In the genomic region with DNA sequence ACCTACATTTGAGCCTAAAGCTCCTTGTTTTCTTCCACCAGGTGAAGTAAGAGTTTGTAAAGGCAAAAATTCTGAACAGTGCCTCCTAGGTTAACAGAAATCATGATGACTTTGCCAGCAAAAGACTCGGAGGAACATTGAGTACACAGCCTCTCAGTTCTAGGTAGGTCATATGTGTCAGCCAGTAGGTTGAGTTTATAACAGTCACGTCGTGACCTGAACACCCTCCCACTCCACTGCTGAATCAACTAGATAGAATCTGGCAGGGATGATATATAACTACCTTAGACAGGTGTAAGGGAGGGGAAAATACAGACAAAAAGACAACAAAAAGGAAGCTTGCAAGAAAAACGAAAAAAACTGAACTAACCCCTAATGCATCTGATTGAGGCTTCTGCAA, we compare ENCODE assay signal across 14 cellular contexts. TPM values are rescaled to one million over a fixed set of nuclear protein-coding genes. Genes with fewer than 3 reads are reported as not detected.
DNase-seq lines count a peak whose midpoint lies in the region; ATAC-seq, FAIRE-seq and TF ChIP-seq lines count a peak whose summit lies in the region.
"Had no signal": no experiment of that assay in that cellular context is flagged by ENCODE, and none has a peak within 500 bp of the region (broad histone marks: within the 10 kb centered on the region; RNA-seq: fewer than 3 reads in every experiment).

No MANE protein-coding gene starts in this region.

- in situ Hi-C loops in mammary epithelial cell (cut with MboI; ENCODE audit: low sequenced_read_pairs in 2 of 2) (no loop called here), GM12878 (cut with MboI) (no loop called here)

- CTCF ChIA-PET in mammary epithelial cell (lab: Charles Lee; ENCODE audit: low non-redundant PET): no interaction called here
- CTCF ChIA-PET in GM12878 (lab: Yijun Ruan, JAX): interaction anchor here (0.6 kb wide), 1 partner anchor 58 kb away, joined by 4 read pairs; no protein-coding TSS in a partner anchor

- no peak for TF ChIP-seq RAD21 in GM12878 (IDR thresholded peaks at IDR 0.05; ENCODE audit: insufficient read depth, low read depth, low read length)

- TF ChIP-seq EP300 in GM12878 (IDR thresholded peaks at IDR 0.05; ENCODE audit: borderline replicate concordance in 1 of 2, control insufficient read depth in 1 of 2, low read depth in 2 of 2, low read length in 2 of 2): no peak

- intact Hi-C loops in mammary epithelial cell (cut with micrococcal nuclease): loop anchor here (2.0 kb wide), 1 partner anchor 17 kb away; no protein-coding TSS in a partner anchor
- intact Hi-C loops in breast epithelium (cut with DNase I; ENCODE audit: low total_unique reads): no loop called here
- intact Hi-C loops in GM12878 (cut with micrococcal nuclease; ENCODE audit: unreplicated experiment): no loop called here

- H3K4me1 ChIP-seq in mammary epithelial cell (ENCODE audit: insufficient read depth, low read length): peaks cover 23% of the 10 kb centered on the region
- peaks cover 0 to 6% of the 10 kb centered on the region in 2 donors for H3K4me1 ChIP-seq in breast epithelium
- no peaks in the 10 kb centered on the region for H3K4me1 ChIP-seq in GM12878 (ENCODE audit: control insufficient read depth, insufficient read depth, low read length)
- H3K4me1 ChIP-seq in foreskin keratinocyte: peaks cover 8% of the 10 kb centered on the region
- H3K4me1 ChIP-seq in smooth muscle cell (ENCODE audit: low read depth): no peaks in the 10 kb centered on the region

- SMC1A ChIA-PET in GM12878 (lab: Charles Lee; ENCODE audit: uncharacterized antibody, unreplicated experiment): interaction anchor here (0.6 to 0.7 kb wide), 2 partner anchors 11 to 46 kb away, joined by 3 read pairs; no protein-coding TSS in a partner anchor

- FAIRE-seq in GM12878 (lab: Jason Lieb, UNC): peak; percentile 69
- FAIRE-seq: GM18507 had no signal

- H3K79me2 ChIP-seq in mammary epithelial cell (ENCODE audit: insufficient read depth, low read length) (no peaks in the 10 kb centered on the region), GM12878 (ENCODE audit: control insufficient read depth, insufficient read depth, low read length) (no peaks in the 10 kb centered on the region), smooth muscle cell (ENCODE audit: low read depth) (no peaks in the 10 kb centered on the region)

- no peak overlapping the region for H3K4me3 ChIP-seq in mammary epithelial cell (replicated peaks in 1 of 3; ENCODE audit: insufficient read depth in 1 of 3, low read depth in 2 of 3, low read length in 3 of 3)
- no peak overlapping the region for H3K4me3 ChIP-seq in breast epithelium
- no peak overlapping the region for H3K4me3 ChIP-seq in GM12878
- H3K4me3 ChIP-seq in smooth muscle cell: no peak overlapping the region
- H3K4me3 ChIP-seq: BLaER1 treated with 17β-estradiol and CSF1 and Interleukin-3, amounts not matched to agents 10 nM and 100 nM; GM23248 had no signal

- dilution Hi-C loops in mammary epithelial cell (cut with HindIII; ENCODE audit: low sequenced_read_pairs): loop anchor here (5.0 to 10.0 kb wide), 2 partner anchors 46 to 89 kb away; no protein-coding TSS in a partner anchor

- DNase-seq in mammary epithelial cell (no peak), breast epithelium (ENCODE audit: low spot score in 2 of 2) (no peak), GM12878 (ENCODE audit: low read depth, low spot score) (no peak), foreskin keratinocyte (peak in 1 of 2 donors; percentile 28), smooth muscle cell (lab: John Stamatoyannopoulos, UW; ENCODE audit: unreplicated experiment) (no peak), NCI-H187 treated with DMSO at 0.1 percent for 48 hours (lab: John Stamatoyannopoulos, UW) (no peak)
- DNase-seq: CD4-positive, CD25-positive, alpha-beta regulatory T cell had no signal

- no peaks in the 10 kb centered on the region for H3K9me3 ChIP-seq in mammary epithelial cell (replicated peaks; ENCODE audit: insufficient read depth, low read length)
- H3K9me3 ChIP-seq in breast epithelium: no peaks in the 10 kb centered on the region
- no peaks in the 10 kb centered on the region for H3K9me3 ChIP-seq in GM12878 (replicated peaks; ENCODE audit: control insufficient read depth, insufficient read depth, low read length)
- no peaks in the 10 kb centered on the region for H3K9me3 ChIP-seq in smooth muscle cell (replicated peaks; ENCODE audit: low read depth)
- H3K9me3 ChIP-seq: BLaER1 treated with 17β-estradiol and CSF1 and Interleukin-3, amounts not matched to agents 10 nM and 100 nM had no signal

- H3K36me3 ChIP-seq in mammary epithelial cell (ENCODE audit: insufficient read depth, low read length): no peaks in the 10 kb centered on the region
- no peaks in the 10 kb centered on the region for H3K36me3 ChIP-seq in breast epithelium
- no peaks in the 10 kb centered on the region for H3K36me3 ChIP-seq in GM12878 (ENCODE audit: control insufficient read depth in 2 of 2, insufficient read depth in 2 of 2, low read length in 1 of 2)
- no peaks in the 10 kb centered on the region for H3K36me3 ChIP-seq in smooth muscle cell (ENCODE audit: low read depth)
- H3K36me3 ChIP-seq: BLaER1 treated with 17β-estradiol and CSF1 and Interleukin-3, amounts not matched to agents 10 nM and 100 nM had no signal

- no peaks in the 10 kb centered on the region for H3F3A ChIP-seq in smooth muscle cell (ENCODE audit: low read depth)

- no peak for TF ChIP-seq CTCF in mammary epithelial cell (conservative IDR thresholded peaks at IDR 0.05 in 1 of 2, IDR thresholded peaks at IDR 0.05 in 1 of 2; ENCODE audit: extremely low read depth in 1 of 2, insufficient read depth in 1 of 2, low read depth in 1 of 2, low read length in 2 of 2)
- TF ChIP-seq CTCF in breast epithelium (IDR thresholded peaks at IDR 0.05): no peak
- TF ChIP-seq CTCF in GM12878 (IDR thresholded peaks at IDR 0.05 in 2 of 3, conservative IDR thresholded peaks at IDR 0.05 in 1 of 3; ENCODE audit: control insufficient read depth in 2 of 3, extremely low read depth in 1 of 3, insufficient read depth in 1 of 3, low read depth in 3 of 3, low read length in 3 of 3): no peak
- no peak for TF ChIP-seq CTCF in foreskin keratinocyte (conservative IDR thresholded peaks at IDR 0.05)
- no peak for TF ChIP-seq CTCF in smooth muscle cell (IDR thresholded peaks at IDR 0.05; ENCODE audit: borderline replicate concordance, insufficient read depth, poor library complexity, severe bottlenecking)

- H3K27ac ChIP-seq in mammary epithelial cell (ENCODE audit: insufficient read depth, low read depth, low read length): no peak overlapping the region
- H3K27ac ChIP-seq in breast epithelium: no peak overlapping the region
- H3K27ac ChIP-seq in GM12878 (ENCODE audit: control insufficient read depth, insufficient read depth): no peak overlapping the region
- no peak overlapping the region for H3K27ac ChIP-seq in foreskin keratinocyte
- H3K27ac ChIP-seq in smooth muscle cell (ENCODE audit: low read depth): no peak overlapping the region
- H3K27ac ChIP-seq: 22Rv1; BLaER1 treated with 17β-estradiol and CSF1 and Interleukin-3, amounts not matched to agents 10 nM and 100 nM; GM23248; HL-60 had no signal

- H3K9ac ChIP-seq in mammary epithelial cell (ENCODE audit: insufficient read depth, low read length) (no peak overlapping the region), GM12878 (ENCODE audit: control insufficient read depth, insufficient read depth, low read length) (no peak overlapping the region), smooth muscle cell (ENCODE audit: low read depth) (no peak overlapping the region)
- H3K9ac ChIP-seq: BLaER1 treated with 17β-estradiol and CSF1 and Interleukin-3, amounts not matched to agents 10 nM and 100 nM; GM23248 had no signal

- H4K20me1 ChIP-seq in mammary epithelial cell (ENCODE audit: insufficient read depth, low read length) (no peaks in the 10 kb centered on the region), GM12878 (ENCODE audit: control insufficient read depth, insufficient read depth) (no peaks in the 10 kb centered on the region), smooth muscle cell (ENCODE audit: low read depth) (no peaks in the 10 kb centered on the region)
- H4K20me1 ChIP-seq: BLaER1 treated with 17β-estradiol and CSF1 and Interleukin-3, amounts not matched to agents 10 nM and 100 nM had no signal

- ATAC-seq in GM12878: no peak
- ATAC-seq in foreskin keratinocyte: peak; percentile 31
- ATAC-seq in HG02973 (IDR thresholded peaks at IDR 0.05; ENCODE audit: unreplicated experiment): no peak
- no peak for ATAC-seq in HG02588 (IDR thresholded peaks at IDR 0.05; ENCODE audit: unreplicated experiment)

- H3K4me2 ChIP-seq in mammary epithelial cell (ENCODE audit: insufficient read depth, low read depth, low read length) (peak overlapping the region; percentile 60), GM12878 (ENCODE audit: control insufficient read depth, insufficient read depth) (no peak overlapping the region), smooth muscle cell (no peak overlapping the region)
- H3K4me2 ChIP-seq: BLaER1 treated with 17β-estradiol and CSF1 and Interleukin-3, amounts not matched to agents 10 nM and 100 nM had no signal

- BruUV-seq in mammary epithelial cell (replicated peaks; lab: Mats Ljungman, UMichigan): no TSS peak
- no TSS peak for BruUV-seq in GM12878 (replicated peaks; lab: Mats Ljungman, UMichigan)

- H3K27me3 ChIP-seq in mammary epithelial cell (ENCODE audit: insufficient read depth, low read length): peaks cover 1% of the 10 kb centered on the region
- H3K27me3 ChIP-seq in breast epithelium: peaks cover 0 to 11% of the 10 kb centered on the region in 2 donors
- peaks cover 0 to 1% of the 10 kb centered on the region in 2 experiments; a peak in 3 of 4 replicates for H3K27me3 ChIP-seq in GM12878 (replicated peaks in 1 of 2; ENCODE audit: control insufficient read depth in 2 of 2, insufficient read depth in 2 of 2, low read length in 1 of 2)
- peaks cover 14% of the 10 kb centered on the region for H3K27me3 ChIP-seq in foreskin keratinocyte
- H3K27me3 ChIP-seq in smooth muscle cell (ENCODE audit: low read depth): peaks cover 13% of the 10 kb centered on the region
- H3K27me3 ChIP-seq: BLaER1 treated with 17β-estradiol and CSF1 and Interleukin-3, amounts not matched to agents 10 nM and 100 nM had no signal

- TF ChIP-seq POLR2A in breast epithelium (IDR thresholded peaks at IDR 0.05): no peak
- TF ChIP-seq POLR2A in GM12878 (IDR thresholded peaks at IDR 0.05; ENCODE audit: low read depth, low read length): no peak

- H2AFZ ChIP-seq in mammary epithelial cell (ENCODE audit: low read depth, low read length): peak overlapping the region; percentile 16
- H2AFZ ChIP-seq in GM12878 (ENCODE audit: control insufficient read depth, low read depth, low read length): no peak overlapping the region
- no peak overlapping the region for H2AFZ ChIP-seq in smooth muscle cell (ENCODE audit: low read depth)
- H2AFZ ChIP-seq: GM23248 had no signal

- POLR2A ChIA-PET in GM12878 (lab: Charles Lee): interaction anchor here (0.6 kb wide), 1 partner anchor 82 kb away, joined by 4 read pairs; no protein-coding TSS in a partner anchor

- WGBS in mammary epithelial cell (ENCODE audit: low coverage, missing lambda C conversion rate): 5% methylated on average over 4 of the region's 4 CpGs
- WGBS in GM12878 (ENCODE audit: insufficient coverage, insufficient replicate concordance, low lambda C conversion rate, missing lambda C conversion rate): 24% methylated on average over 4 of the region's 4 CpGs
- WGBS in smooth muscle cell (ENCODE audit: low lambda C conversion rate): 67% methylated on average over 4 of the region's 4 CpGs

- RAD21 ChIA-PET in GM12878 (lab: Charles Lee; ENCODE audit: unreplicated experiment): no interaction called here

RNA-seq across cellular contexts. Expression of gene ASPHD2, which starts 12.8 kb away (rescaled TPM):
- 10 to 100 TPM in 1 of 2 donors, 1 to 10 TPM in 1; 6.1 to 16.5 TPM for total RNA-seq in mammary epithelial cell
- polyA plus RNA-seq in mammary epithelial cell: 4.1 TPM
- polyA minus RNA-seq in mammary epithelial cell: 3.9 TPM
- 1 to 10 TPM in 1 of 3 donors, under 1 TPM in 2; 0.59 to 1.3 (median 0.64) TPM for total RNA-seq in breast epithelium
- 8.5 and 10.4 TPM in 2 replicates for total RNA-seq in GM12878 (2013; cell fraction: nucleolus; rRNA removed)
- total RNA-seq in GM12878 (2014; rRNA removed): 10.4 and 10.8 TPM in 2 replicates
- 5.0 and 5.3 TPM in 2 replicates for total RNA-seq in GM12878 (2014; rRNA removed; fragmentation: Illumina TruSeq; extraction: Trizol)
- total RNA-seq in GM12878 (2021): 10.6 TPM in 2 replicates
- 2.3 TPM for polyA plus RNA-seq in GM12878 (2011; ENCODE audit: low read depth)
- polyA plus RNA-seq in GM12878 (2011; rRNA removed): 6.2 and 7.7 TPM in 2 replicates
- 7.7 and 8.5 TPM in 2 replicates for polyA plus RNA-seq in GM12878 (2011; cell fraction: cytosol; rRNA removed)
- polyA plus RNA-seq in GM12878 (2011; cell fraction: nucleus; rRNA removed): 6.9 and 7.5 TPM in 2 replicates
- polyA plus RNA-seq in GM12878 (2012): 3.4 and 4.4 TPM in 2 replicates
- 3.5 and 5.1 TPM in 2 replicates for polyA plus RNA-seq in GM12878 (2014; fragmentation: Illumina TruSeq; extraction: Trizol)
- 1 to 10 TPM; 1.6 to 2.3 TPM for polyA plus RNA-seq in GM12878 (2014; fragmentation: Nextera tagmentation; extraction: Ambion mirVana)
- polyA plus RNA-seq in GM12878 (2014; rRNA removed): 9.0 TPM in 2 replicates
- polyA plus RNA-seq in GM12878 (2016; fragmentation: Nextera tagmentation; extraction: Ambion mirVana): 1 to 10 TPM; 1.6 to 3.2 TPM
- polyA minus RNA-seq in GM12878 (2011; rRNA and poly(A)+ RNA removed): 10.2 and 15.7 TPM in 2 replicates
- polyA minus RNA-seq in GM12878 (2011; cell fraction: cytosol; rRNA and poly(A)+ RNA removed): 3.7 and 5.5 TPM in 2 replicates
- polyA minus RNA-seq in GM12878 (2011; cell fraction: nucleus; rRNA and poly(A)+ RNA removed): 4.5 and 6.3 TPM in 2 replicates
- total RNA-seq in foreskin keratinocyte: 7.3 and 9.5 TPM in 2 replicates
- 5.4 and 6.1 TPM in 2 replicates for polyA plus RNA-seq in foreskin keratinocyte
- 2.4 and 4.5 TPM in 2 replicates for total RNA-seq in smooth muscle cell
- 3.7 and 5.3 TPM in 2 replicates for polyA plus RNA-seq in smooth muscle cell
